Comparison of ENCODE assay signal across 1 cellular context in the genomic region with DNA sequence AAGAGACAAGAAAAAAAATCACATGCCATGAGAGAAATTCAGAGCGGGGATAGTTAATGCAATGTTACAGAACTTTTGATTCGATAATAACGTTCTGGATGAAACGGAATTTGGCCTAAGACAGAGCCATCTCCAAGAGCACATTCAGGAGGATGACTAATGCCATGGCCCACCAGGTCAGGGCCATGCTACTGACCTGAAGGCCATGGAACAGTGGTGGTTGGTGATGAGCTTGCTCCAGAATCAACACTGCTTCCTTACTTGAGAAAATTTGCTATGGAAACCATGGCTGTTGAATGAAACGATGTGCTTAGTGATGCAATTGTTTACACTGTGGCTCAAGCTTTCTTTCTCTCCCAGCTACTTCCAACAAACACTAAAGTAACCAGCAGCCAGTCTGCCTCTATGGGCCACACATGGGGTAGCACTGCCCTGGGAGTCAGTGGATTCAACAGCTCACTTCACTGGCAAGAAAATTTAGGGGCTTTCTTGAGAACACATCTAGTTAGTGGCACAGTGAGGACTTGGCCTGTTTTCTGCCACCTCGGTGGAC.
TF ChIP-seq lines count a peak whose summit lies in the region.

No MANE protein-coding gene starts in this region.

TF ChIP-seq in IMR-90, 13 proteins besides CTCF, POLR2A, EP300 and RAD21:
- TF ChIP-seq MAZ (IDR thresholded peaks at IDR 0.05; ENCODE audit: borderline replicate concordance, low read depth, low read length) = no peak
- TF ChIP-seq MAFK (IDR thresholded peaks at IDR 0.05; ENCODE audit: low read depth, low read length) = no peak
- TF ChIP-seq CEBPB (IDR thresholded peaks at IDR 0.05; ENCODE audit: low read depth, low read length) = 0 out of 2 replicates have a peak, but pooled peaks have one; percentile 2
- TF ChIP-seq, protein P1, sequence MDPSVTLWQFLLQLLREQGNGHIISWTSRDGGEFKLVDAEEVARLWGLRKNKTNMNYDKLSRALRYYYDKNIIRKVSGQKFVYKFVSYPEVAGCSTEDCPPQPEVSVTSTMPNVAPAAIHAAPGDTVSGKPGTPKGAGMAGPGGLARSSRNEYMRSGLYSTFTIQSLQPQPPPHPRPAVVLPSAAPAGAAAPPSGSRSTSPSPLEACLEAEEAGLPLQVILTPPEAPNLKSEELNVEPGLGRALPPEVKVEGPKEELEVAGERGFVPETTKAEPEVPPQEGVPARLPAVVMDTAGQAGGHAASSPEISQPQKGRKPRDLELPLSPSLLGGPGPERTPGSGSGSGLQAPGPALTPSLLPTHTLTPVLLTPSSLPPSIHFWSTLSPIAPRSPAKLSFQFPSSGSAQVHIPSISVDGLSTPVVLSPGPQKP (IDR thresholded peaks at IDR 0.05; ENCODE audit: borderline replicate concordance, low read depth, low read length) = no peak
- no peak for TF ChIP-seq SMC3 (IDR thresholded peaks at IDR 0.05; ENCODE audit: low read depth, low read length)
- no peak for TF ChIP-seq RCOR1 (IDR thresholded peaks at IDR 0.05; ENCODE audit: insufficient replicate concordance, low read length)
- TF ChIP-seq FOS (IDR thresholded peaks at IDR 0.05; ENCODE audit: low read depth, low read length) = no peak
- no peak for TF ChIP-seq RFX5 (IDR thresholded peaks at IDR 0.05; ENCODE audit: low read depth, low read length)
